Comparison of ENCODE assay signal across 1 cellular context in the genomic region with DNA sequence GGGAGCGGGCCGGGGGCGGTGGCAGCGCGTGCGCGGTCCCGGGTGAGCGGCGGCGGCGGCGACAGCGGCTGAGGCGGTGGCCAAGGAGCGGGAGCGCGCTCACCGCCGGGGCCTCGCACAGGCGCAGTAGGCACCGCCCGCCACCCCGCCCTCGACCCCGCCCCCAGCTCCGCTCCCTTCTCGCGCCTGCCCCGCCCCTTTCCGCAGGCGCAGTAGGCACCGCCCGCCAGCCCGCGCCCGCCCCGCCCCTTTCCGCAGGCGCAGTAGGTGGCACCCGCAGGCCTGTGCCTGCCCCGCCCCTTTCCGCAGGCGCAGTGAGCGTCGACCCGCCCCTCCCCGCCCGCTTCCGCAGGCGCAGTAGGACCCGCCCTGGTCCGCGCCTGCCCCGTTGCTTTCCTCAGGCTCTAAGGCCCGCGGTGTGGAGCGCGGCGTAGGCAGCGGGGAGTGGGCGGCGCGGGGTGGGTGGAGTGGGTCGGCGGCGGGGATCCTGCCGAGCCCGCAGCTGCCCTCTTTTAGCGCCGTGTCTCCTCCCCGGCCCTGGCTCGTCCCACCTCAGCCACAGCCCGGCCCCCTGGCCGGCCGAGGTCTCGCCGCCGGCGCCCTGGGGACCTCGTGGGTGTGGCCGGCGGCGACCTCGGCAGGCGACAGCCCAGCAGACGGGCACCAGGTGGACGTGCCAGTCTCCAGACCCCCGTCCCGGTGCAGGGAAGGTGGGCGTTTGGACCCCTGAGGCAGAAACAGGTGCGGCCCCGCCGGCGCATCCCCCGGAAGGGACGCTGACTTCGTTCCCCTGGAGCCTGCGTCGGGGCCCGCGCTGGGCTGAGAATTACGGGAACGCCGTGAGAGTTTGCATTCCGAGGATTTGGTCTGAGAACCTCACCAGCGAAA.
TF ChIP-seq lines count a peak whose summit lies in the region.

A gene with protein sequence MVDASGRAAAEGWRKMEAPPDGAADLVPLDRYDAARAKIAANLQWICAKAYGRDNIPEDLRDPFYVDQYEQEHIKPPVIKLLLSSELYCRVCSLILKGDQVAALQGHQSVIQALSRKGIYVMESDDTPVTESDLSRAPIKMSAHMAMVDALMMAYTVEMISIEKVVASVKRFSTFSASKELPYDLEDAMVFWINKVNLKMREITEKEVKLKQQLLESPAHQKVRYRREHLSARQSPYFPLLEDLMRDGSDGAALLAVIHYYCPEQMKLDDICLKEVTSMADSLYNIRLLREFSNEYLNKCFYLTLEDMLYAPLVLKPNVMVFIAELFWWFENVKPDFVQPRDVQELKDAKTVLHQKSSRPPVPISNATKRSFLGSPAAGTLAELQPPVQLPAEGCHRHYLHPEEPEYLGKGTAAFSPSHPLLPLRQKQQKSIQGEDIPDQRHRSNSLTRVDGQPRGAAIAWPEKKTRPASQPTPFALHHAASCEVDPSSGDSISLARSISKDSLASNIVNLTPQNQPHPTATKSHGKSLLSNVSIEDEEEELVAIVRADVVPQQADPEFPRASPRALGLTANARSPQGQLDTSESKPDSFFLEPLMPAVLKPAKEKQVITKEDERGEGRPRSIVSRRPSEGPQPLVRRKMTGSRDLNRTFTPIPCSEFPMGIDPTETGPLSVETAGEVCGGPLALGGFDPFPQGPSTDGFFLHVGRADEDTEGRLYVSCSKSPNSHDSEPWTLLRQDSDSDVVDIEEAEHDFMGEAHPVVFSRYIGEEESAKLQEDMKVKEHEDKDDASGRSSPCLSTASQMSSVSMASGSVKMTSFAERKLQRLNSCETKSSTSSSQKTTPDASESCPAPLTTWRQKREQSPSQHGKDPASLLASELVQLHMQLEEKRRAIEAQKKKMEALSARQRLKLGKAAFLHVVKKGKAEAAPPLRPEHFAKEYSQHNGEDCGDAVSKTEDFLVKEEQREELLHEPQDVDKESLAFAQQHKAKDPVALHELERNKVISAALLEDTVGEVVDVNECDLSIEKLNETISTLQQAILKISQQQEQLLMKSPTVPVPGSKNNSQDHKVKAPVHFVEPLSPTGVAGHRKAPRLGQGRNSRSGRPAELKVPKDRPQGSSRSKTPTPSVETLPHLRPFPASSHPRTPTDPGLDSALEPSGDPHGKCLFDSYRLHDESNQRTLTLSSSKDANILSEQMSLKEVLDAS (N-terminal part only) (minus strand): TSS at position 101 of the 888 bp plus-strand sequence. CDS start 387 bp downstream, outside the sequence.

TF ChIP-seq in A549, 52 proteins besides CTCF, POLR2A, EP300 and RAD21 (continued from another document):
- TF ChIP-seq, protein P1, sequence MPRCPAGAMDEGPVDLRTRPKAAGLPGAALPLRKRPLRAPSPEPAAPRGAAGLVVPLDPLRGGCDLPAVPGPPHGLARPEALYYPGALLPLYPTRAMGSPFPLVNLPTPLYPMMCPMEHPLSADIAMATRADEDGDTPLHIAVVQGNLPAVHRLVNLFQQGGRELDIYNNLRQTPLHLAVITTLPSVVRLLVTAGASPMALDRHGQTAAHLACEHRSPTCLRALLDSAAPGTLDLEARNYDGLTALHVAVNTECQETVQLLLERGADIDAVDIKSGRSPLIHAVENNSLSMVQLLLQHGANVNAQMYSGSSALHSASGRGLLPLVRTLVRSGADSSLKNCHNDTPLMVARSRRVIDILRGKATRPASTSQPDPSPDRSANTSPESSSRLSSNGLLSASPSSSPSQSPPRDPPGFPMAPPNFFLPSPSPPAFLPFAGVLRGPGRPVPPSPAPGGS (IDR thresholded peaks at IDR 0.05) = peak; percentile 61; the same call in 2 of the 3 replicates
- TF ChIP-seq HEYL (CRISPR knock-in tag; IDR thresholded peaks at IDR 0.05) (no peak), POLR2AphosphoS2 (conservative IDR thresholded peaks at IDR 0.05; ENCODE audit: low read length) (no peak), JUN (IDR thresholded peaks at IDR 0.05) (peak in 1 of 2 experiments; percentile 73; a peak in 2 of 5 replicates), KDM5A (IDR thresholded peaks at IDR 0.05) (no peak), GATA3 (IDR thresholded peaks at IDR 0.05; ENCODE audit: borderline replicate concordance) (no peak), EHF (CRISPR knock-in tag; IDR thresholded peaks at IDR 0.05) (no peak), ZNF302 (CRISPR knock-in tag; IDR thresholded peaks at IDR 0.05) (no peak), HOXA7 (CRISPR knock-in tag; IDR thresholded peaks at IDR 0.05) (no peak), CBX2 (IDR thresholded peaks at IDR 0.05; ENCODE audit: borderline replicate concordance, low read depth) (no peak), CEBPB (IDR thresholded peaks at IDR 0.05) (no peak), MYC (IDR thresholded peaks at IDR 0.05; ENCODE audit: borderline replicate concordance, low read length) (no peak; the same call in 1 of the 2 replicates), CHD2 (IDR thresholded peaks at IDR 0.05; ENCODE audit: low read length, partially characterized antibody) (no peak), JUNB (IDR thresholded peaks at IDR 0.05) (no peak), MAZ (IDR thresholded peaks at IDR 0.05; ENCODE audit: borderline replicate concordance, low read depth, low read length) (0 out of 2 replicates have a peak, but pooled peaks have one; percentile 8), MAFK (IDR thresholded peaks at IDR 0.05; ENCODE audit: partially characterized antibody) (no peak), ZSCAN20 (CRISPR knock-in tag; IDR thresholded peaks at IDR 0.05) (no peak), ZC3H11A (IDR thresholded peaks at IDR 0.05) (no peak), CHD4 (IDR thresholded peaks at IDR 0.05; ENCODE audit: borderline replicate concordance) (no peak), TP53 (CRISPR knock-in tag; IDR thresholded peaks at IDR 0.05) (no peak), FOXS1 (CRISPR knock-in tag; IDR thresholded peaks at IDR 0.05) (no peak), BHLHE40 (IDR thresholded peaks at IDR 0.05; ENCODE audit: low read depth, low read length) (no peak), ZFP36 (IDR thresholded peaks at IDR 0.05; ENCODE audit: borderline replicate concordance, partially characterized antibody) (no peak), HOXB13 (CRISPR knock-in tag; IDR thresholded peaks at IDR 0.05; ENCODE audit: low read depth) (peak; percentile 37; the same call in 1 of the 2 replicates), NFE2L2 (conservative IDR thresholded peaks at IDR 0.05; ENCODE audit: low read length) (no peak), NR3C1 (IDR thresholded peaks at IDR 0.05) (no peak), PHF8 (IDR thresholded peaks at IDR 0.05; ENCODE audit: borderline replicate concordance, low read depth) (peak; percentile 50; the same call in 1 of the 2 replicates), HOXB5 (CRISPR knock-in tag; IDR thresholded peaks at IDR 0.05) (no peak)
- TF ChIP-seq, protein P2, sequence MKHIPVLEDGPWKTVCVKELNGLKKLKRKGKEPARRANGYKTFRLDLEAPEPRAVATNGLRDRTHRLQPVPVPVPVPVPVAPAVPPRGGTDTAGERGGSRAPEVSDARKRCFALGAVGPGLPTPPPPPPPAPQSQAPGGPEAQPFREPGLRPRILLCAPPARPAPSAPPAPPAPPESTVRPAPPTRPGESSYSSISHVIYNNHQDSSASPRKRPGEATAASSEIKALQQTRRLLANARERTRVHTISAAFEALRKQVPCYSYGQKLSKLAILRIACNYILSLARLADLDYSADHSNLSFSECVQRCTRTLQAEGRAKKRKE (CRISPR knock-in tag; IDR thresholded peaks at IDR 0.05; ENCODE audit: low read depth) = 0 out of 2 replicates have a peak, but pooled peaks have one; percentile 17
- TF ChIP-seq, protein P3, sequence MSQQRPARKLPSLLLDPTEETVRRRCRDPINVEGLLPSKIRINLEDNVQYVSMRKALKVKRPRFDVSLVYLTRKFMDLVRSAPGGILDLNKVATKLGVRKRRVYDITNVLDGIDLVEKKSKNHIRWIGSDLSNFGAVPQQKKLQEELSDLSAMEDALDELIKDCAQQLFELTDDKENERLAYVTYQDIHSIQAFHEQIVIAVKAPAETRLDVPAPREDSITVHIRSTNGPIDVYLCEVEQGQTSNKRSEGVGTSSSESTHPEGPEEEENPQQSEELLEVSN (IDR thresholded peaks at IDR 0.05; ENCODE audit: borderline replicate concordance, low read depth) = no peak; the same call in 1 of the 2 replicates
- TF ChIP-seq, protein P4, sequence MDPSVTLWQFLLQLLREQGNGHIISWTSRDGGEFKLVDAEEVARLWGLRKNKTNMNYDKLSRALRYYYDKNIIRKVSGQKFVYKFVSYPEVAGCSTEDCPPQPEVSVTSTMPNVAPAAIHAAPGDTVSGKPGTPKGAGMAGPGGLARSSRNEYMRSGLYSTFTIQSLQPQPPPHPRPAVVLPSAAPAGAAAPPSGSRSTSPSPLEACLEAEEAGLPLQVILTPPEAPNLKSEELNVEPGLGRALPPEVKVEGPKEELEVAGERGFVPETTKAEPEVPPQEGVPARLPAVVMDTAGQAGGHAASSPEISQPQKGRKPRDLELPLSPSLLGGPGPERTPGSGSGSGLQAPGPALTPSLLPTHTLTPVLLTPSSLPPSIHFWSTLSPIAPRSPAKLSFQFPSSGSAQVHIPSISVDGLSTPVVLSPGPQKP (IDR thresholded peaks at IDR 0.05; ENCODE audit: low read depth, low read length) = no peak
